Comparison of ENCODE assay signal across 9 cellular contexts in the genomic region with DNA sequence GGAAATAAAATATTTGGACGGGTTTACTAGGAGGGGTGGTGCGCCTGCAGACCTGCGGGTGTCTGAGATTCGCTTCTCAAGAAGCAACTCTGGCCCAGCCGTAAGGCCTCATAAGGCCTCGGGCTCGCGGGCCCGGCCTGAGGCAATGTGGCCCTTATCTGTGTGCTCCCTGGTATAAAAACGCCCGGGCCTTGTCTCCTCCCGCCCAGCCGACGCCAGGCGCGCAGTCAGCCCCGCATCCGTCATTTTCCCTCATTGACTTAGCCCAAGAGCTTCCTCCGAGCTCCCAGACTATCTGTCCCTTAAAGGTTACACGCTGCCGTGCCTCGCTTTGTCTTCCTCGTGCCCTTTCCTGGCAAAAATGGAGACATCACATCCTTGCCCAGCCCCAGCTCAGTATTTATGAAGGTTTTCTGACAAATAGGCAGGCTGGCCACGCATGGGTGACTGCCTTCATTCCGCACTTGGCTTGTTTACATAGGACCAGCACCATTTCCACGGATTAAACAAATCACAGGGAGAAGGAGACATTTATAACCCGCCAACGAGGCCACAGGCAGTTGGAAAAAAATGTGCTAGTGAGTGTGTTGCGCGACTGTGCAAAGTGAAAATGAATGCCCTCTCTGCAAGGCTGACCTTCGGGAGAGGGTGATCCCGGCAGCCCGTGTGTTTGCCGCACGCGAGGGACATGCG.
DNase-seq lines count a peak whose midpoint lies in the region; ATAC-seq and TF ChIP-seq lines count a peak whose summit lies in the region.
"Had no signal": no experiment of that assay in that cellular context is flagged by ENCODE, and none has a peak within 500 bp of the region (broad histone marks: within the 10 kb centered on the region; RNA-seq: fewer than 3 reads in every experiment).

No MANE protein-coding gene starts in this region.

- no peaks in the 10 kb centered on the region for H3K36me3 Mint-ChIP-seq in activated T-cell treated with anti-CD3 and anti-CD28 coated beads, Interleukin-2, amount 50 U/mL, for 4 hours (ENCODE audit: insufficient read depth)

- intact Hi-C loops in tibial artery (cut with DNase I; ENCODE audit: low total_unique reads) = no loop called here

- H3K27me3 Mint-ChIP-seq in activated T-cell treated with anti-CD3 and anti-CD28 coated beads, Interleukin-2, amount 50 U/mL, for 4 hours (ENCODE audit: low read depth) = peaks cover 30% of the 10 kb centered on the region

- H3K4me3 ChIP-seq in mononuclear cell (ENCODE audit: low read length) = peak overlapping the region; percentile 33
- peak overlapping the region; percentile 64 to 69 for H3K4me3 ChIP-seq in tibial artery
- no peak overlapping the region for H3K4me3 ChIP-seq in BE2C (ENCODE audit: low read depth, low read length)

- H3K27me3 ChIP-seq in mononuclear cell (ENCODE audit: insufficient read depth, low read length) (peaks cover 80% of the 10 kb centered on the region), tibial artery (no peaks in the 10 kb centered on the region), BE2C (no peaks in the 10 kb centered on the region)

- H3K27ac ChIP-seq in cingulate gyrus (ENCODE audit: low read depth, low read length) = peak overlapping the region; percentile 85
- no peak overlapping the region for H3K27ac ChIP-seq in tibial artery

- DNase-seq in activated T-cell treated with anti-CD3 and anti-CD28 coated beads, Interleukin-2, amount 50 U/mL, for 4 hours = no peak
- no peak for DNase-seq in activated T-cell treated with anti-CD3 and anti-CD28 coated beads, Interleukin-2, amount 50 U/mL, for 1 hour
- DNase-seq in tibial artery (no peak), NCI-H1436 (lab: John Stamatoyannopoulos, UW) (no peak), BE2C (no peak)
- DNase-seq: NCI-H1436 treated with DMSO at 0.1 percent for 48 hours had no signal

- H3K4me3 Mint-ChIP-seq in activated T-cell treated with anti-CD3 and anti-CD28 coated beads, Interleukin-2, amount 50 U/mL, for 4 hours = peak overlapping the region; percentile 73

- no peak for ATAC-seq in activated T-cell treated with anti-CD3 and anti-CD28 coated beads, Interleukin-2, amount 50 U/mL, for 4 hours
- no peak for ATAC-seq in GM21447 (IDR thresholded peaks at IDR 0.05; ENCODE audit: unreplicated experiment)

- no peak for TF ChIP-seq CTCF in tibial artery (IDR thresholded peaks at IDR 0.05)
- TF ChIP-seq CTCF in BE2C (IDR thresholded peaks at IDR 0.05; ENCODE audit: low read depth, low read length) = no peak

- H3K36me3 ChIP-seq in tibial artery (no peaks in the 10 kb centered on the region), BE2C (no peaks in the 10 kb centered on the region)

- no peaks in the 10 kb centered on the region for H3K9me3 Mint-ChIP-seq in activated T-cell treated with anti-CD3 and anti-CD28 coated beads, Interleukin-2, amount 50 U/mL, for 4 hours

- peaks cover 16% of the 10 kb centered on the region for H3K4me1 Mint-ChIP-seq in activated T-cell treated with anti-CD3 and anti-CD28 coated beads, Interleukin-2, amount 50 U/mL, for 4 hours (ENCODE audit: low read depth)

- H3K4me1 ChIP-seq in mononuclear cell (ENCODE audit: insufficient read depth, low read length) (peaks cover 22% of the 10 kb centered on the region), tibial artery (peaks cover 0 to 15% (median 4%) of the 10 kb centered on the region in 4 donors), BE2C (peaks cover 4% of the 10 kb centered on the region)

- no peaks in the 10 kb centered on the region for H3K9me3 ChIP-seq in mononuclear cell (ENCODE audit: low read depth, low read length)
- H3K9me3 ChIP-seq in tibial artery = no peaks in the 10 kb centered on the region
- H3K9me3 ChIP-seq in BE2C = no peaks in the 10 kb centered on the region
